Comparison of ENCODE assay signal across 22 cellular contexts in genomic region chr17:14752007-14752406, GRCh38.
"Had no signal": no experiment of that assay in that cellular context is flagged by ENCODE, and none has a peak within 500 bp of the region (broad histone marks: within the 10 kb centered on the region; RNA-seq: fewer than 3 reads in every experiment).

No MANE protein-coding gene starts in this region.

- ATAC-seq: left cardiac atrium, lower lobe of right lung, natural killer cell, sciatic nerve had no signal

- H3K9me3 Mint-ChIP-seq: memory B cell, mesothelial cell of epicardium, natural killer cell had no signal

- H3K4me1 Mint-ChIP-seq: memory B cell had no signal

- DNase-seq: dermis blood vessel endothelial cell; esophagus squamous epithelium; foreskin melanocyte; head of caudate nucleus; kidney; left cardiac atrium; left ventricle myocardium inferior; lower lobe of right lung; natural killer cell; posterior cingulate gyrus; spleen; stimulated activated CD4-positive, alpha-beta T cell treated with anti-CD3 and anti-CD28 coated beads, Interleukin-15, amount 100 ng/mL, for 24 hours; stimulated activated CD4-positive, alpha-beta T cell treated with anti-CD3 and anti-CD28 coated beads, Interleukin-1b, Interleukin-23, amount 100 ng/mL, for 48 hours; stimulated activated CD4-positive, alpha-beta T cell treated with anti-CD3 and anti-CD28 coated beads, Interleukin-4, amount 100 ng/mL, for 4 hours; stimulated activated naive CD4-positive, alpha-beta T cell; stomach; substantia nigra had no signal

- H3K4me3 Mint-ChIP-seq: memory B cell, mesothelial cell of epicardium, natural killer cell, neural crest cell, type B pancreatic cell had no signal

- H3K27ac Mint-ChIP-seq: memory B cell, mesothelial cell of epicardium, natural killer cell, type B pancreatic cell had no signal

- H3K36me3 Mint-ChIP-seq: memory B cell, mesothelial cell of epicardium, natural killer cell, type B pancreatic cell had no signal
